ENCODE assay signal across 9 cellular contexts in the genomic region with DNA sequence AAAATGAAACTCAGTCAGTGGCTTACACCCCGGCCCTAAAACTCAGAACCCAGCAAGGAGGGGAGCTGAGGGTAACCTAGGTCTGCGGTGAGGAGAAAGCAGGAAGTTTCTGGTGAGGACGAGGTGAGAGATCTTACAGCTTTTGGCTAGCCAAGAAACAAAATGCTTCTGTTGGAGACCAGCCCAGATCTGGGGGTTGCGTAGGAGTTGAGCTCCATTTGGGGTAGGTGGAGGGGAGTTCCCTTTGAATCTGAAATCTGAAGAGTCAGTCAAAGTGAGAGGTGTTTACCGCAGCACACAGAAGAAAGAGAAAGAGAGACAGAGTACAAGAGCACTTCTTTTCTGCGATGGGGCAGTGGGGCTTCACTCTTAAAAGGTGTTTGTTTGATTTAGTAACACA. TPM values are rescaled to one million over a fixed set of nuclear protein-coding genes. Genes with fewer than 3 reads are reported as not detected.
A peak's percentile ranks its signal among the peaks of the same experiment; 100 is the strongest.
DNase-seq lines count a peak whose midpoint lies in the region; ATAC-seq and TF ChIP-seq lines count a peak whose summit lies in the region.
"Had no signal": no experiment of that assay in that cellular context is flagged by ENCODE, and none has a peak within 500 bp of the region (broad histone marks: within the 10 kb centered on the region; RNA-seq: fewer than 3 reads in every experiment).

No MANE protein-coding gene starts in this region.

- H3K27ac ChIP-seq in esophagus (ENCODE audit: low read depth in 2 of 2, low read length in 1 of 2) (peak overlapping the region; percentile 86 to 95), uterus (no peak overlapping the region)

- no peak for TF ChIP-seq POLR2A in uterus (IDR thresholded peaks at IDR 0.05)

- H3K27me3 ChIP-seq in esophagus (ENCODE audit: control insufficient read depth in 1 of 2, insufficient read depth in 2 of 2, low read length in 2 of 2) (no peaks in the 10 kb centered on the region), uterus (no peaks in the 10 kb centered on the region)

- peak; percentile 91 for DNase-seq in activated CD4-positive, alpha-beta T cell treated with anti-CD3 and anti-CD28 coated beads for 48 hours
- DNase-seq in SW 1271 (lab: John Stamatoyannopoulos, UW) (no peak), islet precursor cell (no peak), uterus (no peak)

- H3K36me3 ChIP-seq in esophagus (ENCODE audit: control insufficient read depth in 2 of 2, insufficient read depth in 2 of 2, low read length in 1 of 2) (peaks cover 0 to 24% of the 10 kb centered on the region in 2 donors), uterus (no peaks in the 10 kb centered on the region)

- no peaks in the 10 kb centered on the region for H3K9me3 Mint-ChIP-seq in stimulated activated memory B cell treated with anti-CD40 and anti-IgM and Interleukin-4, amounts not matched to agents 10 μg/mL and 1 μg/mL and 100 μg/mL, for 72 hours

- H3K4me1 Mint-ChIP-seq in stimulated activated memory B cell treated with anti-CD40 and anti-IgM and Interleukin-4, amounts not matched to agents 10 μg/mL and 1 μg/mL and 100 μg/mL, for 72 hours, result peaks cover 49% of the 10 kb centered on the region

- intact Hi-C loops in uterus (cut with DNase I; ENCODE audit: low total_unique reads), result no loop called here

- peak overlapping the region; percentile 66 for H3K4me3 Mint-ChIP-seq in stimulated activated memory B cell treated with anti-CD40 and anti-IgM and Interleukin-4, amounts not matched to agents 10 μg/mL and 1 μg/mL and 100 μg/mL, for 72 hours

- peak; percentile 97 for ATAC-seq in GM18907 (IDR thresholded peaks at IDR 0.05; ENCODE audit: unreplicated experiment)
- peak; percentile 86 for ATAC-seq in HG03103 (IDR thresholded peaks at IDR 0.05; ENCODE audit: low read depth, unreplicated experiment)
- ATAC-seq in stimulated activated memory B cell treated with anti-CD40 and anti-IgM and Interleukin-4, amounts not matched to agents 10 μg/mL and 1 μg/mL and 100 μg/mL, for 72 hours, result peak; percentile 92

- 32 to 52% methylated on average over 6 of the region's 6 CpGs for WGBS in esophagus, 2 donors

- no peaks in the 10 kb centered on the region for H3K36me3 Mint-ChIP-seq in stimulated activated memory B cell treated with anti-CD40 and anti-IgM and Interleukin-4, amounts not matched to agents 10 μg/mL and 1 μg/mL and 100 μg/mL, for 72 hours

- H3K4me1 ChIP-seq in esophagus (ENCODE audit: control insufficient read depth in 2 of 2, insufficient read depth in 2 of 2, low read length in 1 of 2), result peaks cover 5 to 19% of the 10 kb centered on the region in 2 donors
- no peaks in the 10 kb centered on the region for H3K4me1 ChIP-seq in uterus

- peak overlapping the region; percentile 77 for H3K27ac Mint-ChIP-seq in stimulated activated memory B cell treated with anti-CD40 and anti-IgM and Interleukin-4, amounts not matched to agents 10 μg/mL and 1 μg/mL and 100 μg/mL, for 72 hours

- H3K9me3 ChIP-seq in esophagus (ENCODE audit: control insufficient read depth in 2 of 2, insufficient read depth in 1 of 2, low read depth in 1 of 2, low read length in 1 of 2) (no peaks in the 10 kb centered on the region), uterus (no peaks in the 10 kb centered on the region)

- no peak overlapping the region for H3K4me3 ChIP-seq in esophagus (ENCODE audit: low read depth in 1 of 2, low read length in 2 of 2)
- no peak overlapping the region for H3K4me3 ChIP-seq in uterus

- no peaks in the 10 kb centered on the region for H3K27me3 Mint-ChIP-seq in stimulated activated memory B cell treated with anti-CD40 and anti-IgM and Interleukin-4, amounts not matched to agents 10 μg/mL and 1 μg/mL and 100 μg/mL, for 72 hours

- TF ChIP-seq CTCF in uterus (IDR thresholded peaks at IDR 0.05), result no peak

RNA-seq across cellular contexts. Expression of a gene that starts 29.6 kb away (rescaled TPM):
- 100 to 1,000 TPM; 115 to 121 TPM for polyA plus RNA-seq in esophagus
- total RNA-seq in uterus, result 10 to 100 TPM in 1 of 4 donors, 1 to 10 TPM in 2, under 1 TPM in 1; 0.59 to 98.7 (median 1.6) TPM
- total RNA-seq: lung microvascular endothelial cell had no signal

Comparison
In these comparisons a context has a peak if more than half of its experiments do, and no peak if none do; other contexts are left out.
1. H3K27ac ChIP-seq: peak in esophagus (2 of 2); none in uterus (0 of 2).
2. Peak in every context shown above with its lines, with median percentiles within 50 percentile points of each other: ATAC-seq.